25 cellular contexts compared by ENCODE assay signal in genomic region chr11:111193924-111194490, GRCh38. TPM values are rescaled to one million over a fixed set of nuclear protein-coding genes. Genes with fewer than 3 reads are reported as not detected.
"Had no signal": no experiment of that assay in that cellular context is flagged by ENCODE, and none has a peak within 500 bp of the region (broad histone marks: within the 10 kb centered on the region; RNA-seq: fewer than 3 reads in every experiment).

No MANE protein-coding gene starts in this region.

- H3K27ac ChIP-seq: body of pancreas, gastrocnemius medialis, ovary, prostate gland, tibial artery had no signal

- H3K27me3 ChIP-seq: body of pancreas, gastrocnemius medialis, ovary, tibial artery had no signal

- H3K4me3 ChIP-seq: body of pancreas, gastrocnemius medialis, ovary, prostate gland, tibial artery had no signal

- ATAC-seq: activated CD4-positive, CD25-positive, alpha-beta regulatory T cell treated with anti-CD3 and anti-CD28 coated beads, Interleukin-2, amount 50 U/mL, for 24 hours; activated CD8-positive, alpha-beta memory T cell treated with anti-CD3 and anti-CD28 coated beads, Interleukin-2, amount 10 ng/mL, durations not matched to agents 7 days and 5 days; activated CD8-positive, alpha-beta T cell treated with anti-CD3 and anti-CD28 coated beads for 36 hours; activated naive CD8-positive, alpha-beta T cell treated with anti-CD3 and anti-CD28 coated beads, Interleukin-2, amount 50 U/mL, for 24 hours; body of pancreas; gastrocnemius medialis; left ventricle myocardium superior had no signal

- H3K9me3 ChIP-seq: body of pancreas, gastrocnemius medialis, ovary, prostate gland, tibial artery had no signal

- H3K36me3 ChIP-seq: gastrocnemius medialis, ovary, prostate gland, tibial artery had no signal

- DNase-seq: activated CD4-positive, alpha-beta T cell treated with anti-CD3 and anti-CD28 coated beads, Interleukin-2, amount 10 ng/mL, durations not matched to agents 24 days and 14 days; activated CD8-positive, alpha-beta memory T cell treated with anti-CD3 and anti-CD28 coated beads, Interleukin-2, amount 10 ng/mL, durations not matched to agents 7 days and 5 days; activated CD8-positive, alpha-beta T cell treated with anti-CD3 and anti-CD28 coated beads for 36 hours; activated effector memory CD4-positive, alpha-beta T cell treated with anti-CD3 and anti-CD28 coated beads, Interleukin-2, amount 50 U/mL, for 16 hours; activated naive CD4-positive, alpha-beta T cell treated with anti-CD3 and anti-CD28 coated beads, Interleukin-2, amount 50 U/mL, for 16 hours; activated naive CD8-positive, alpha-beta T cell treated with anti-CD3 and anti-CD28 coated beads, Interleukin-2, amount 50 U/mL, for 24 hours; activated T-cell treated with anti-CD3 and anti-CD28 coated beads for 4 hours; body of pancreas; central memory CD4-positive, alpha-beta T cell; dermis blood vessel endothelial cell; effector memory CD4-positive, alpha-beta T cell; gastrocnemius medialis; hypothalamus; left ventricle myocardium superior; midbrain; ovary; stimulated activated CD4-positive, alpha-beta T cell treated with anti-CD3 and anti-CD28 coated beads, Interleukin-4, amount 100 ng/mL, for 4 hours; substantia nigra; tibial artery had no signal

RNA-seq across cellular contexts. Expression of gene POU2AF2, which starts 51.5 kb away (rescaled TPM):
- total RNA-seq: activated CD8-positive, alpha-beta memory T cell treated with anti-CD3 and anti-CD28 coated beads, Interleukin-2, amount 10 ng/mL, durations not matched to agents 7 days and 5 days; activated CD8-positive, alpha-beta T cell treated with anti-CD3 and anti-CD28 coated beads for 36 hours; body of pancreas; dermis blood vessel endothelial cell; esophagus mucosa; left ventricle myocardium superior; natural killer cell treated with Interleukin-12 subunit alpha and Interleukin-12 subunit beta and Interleukin-15 and Interleukin-18, amount 100 ng/mL, for 72 hours; T-helper 2 cell treated with Interferon-gamma antibody and Interleukin-4, amounts not matched to agents 100 ng/mL and 5 ng/mL, for 36 hours; urinary bladder had no signal
